Comparison of ENCODE assay signal across 7 cellular contexts in genomic region chr19:34217952-34218817, GRCh38. TPM values are rescaled to one million over a fixed set of nuclear protein-coding genes. Genes with fewer than 3 reads are reported as not detected.
A peak's percentile ranks its signal among the peaks of the same experiment; 100 is the strongest.
DNase-seq lines count a peak whose midpoint lies in the region; ATAC-seq and TF ChIP-seq lines count a peak whose summit lies in the region.

No MANE protein-coding gene starts in this region.

- H3K4me1 ChIP-seq in SJSA1 (replicated peaks) (peaks cover 20% of the 10 kb centered on the region), left lung (peaks cover 0 to 12% of the 10 kb centered on the region in 2 donors)

- no peak overlapping the region for H3K27ac ChIP-seq in SJSA1
- H3K27ac ChIP-seq in left lung = peak overlapping the region in 1 of 2 donors; percentile 18
- peak overlapping the region; percentile 21 for H3K27ac ChIP-seq in temporal lobe (ENCODE audit: low read depth, low read length)

- peak overlapping the region in 3 of 4 donors; percentile 23 to 87 (median 41) for H3K4me3 Mint-ChIP-seq in IgD-negative memory B cell
- peak overlapping the region; percentile 1 for H3K4me3 Mint-ChIP-seq in activated naive CD4-positive, alpha-beta T cell treated with anti-CD3 and anti-CD28 coated beads, Interleukin-2, amount 10 ng/mL, durations not matched to agents 7 days and 5 days

- CTCF ChIA-PET in activated naive CD4-positive, alpha-beta T cell treated with anti-CD3 and anti-CD28 coated beads, Interleukin-2, amount 10 ng/mL, durations not matched to agents 7 days and 5 days (lab: Charles Lee) = interaction anchor here (1.0 to 2.8 kb wide), 2 partner anchors 10 to 14 kb away, joined by 3 to 11 read pairs; no protein-coding TSS in a partner anchor

- peaks cover 9% of the 10 kb centered on the region for H3K36me3 Mint-ChIP-seq in IgD-negative memory B cell
- peaks cover 53% of the 10 kb centered on the region for H3K36me3 Mint-ChIP-seq in activated naive CD4-positive, alpha-beta T cell treated with anti-CD3 and anti-CD28 coated beads, Interleukin-2, amount 10 ng/mL, durations not matched to agents 7 days and 5 days

- intact Hi-C loops in left lung (cut with DNase I) = no loop called here

- H3K9me3 Mint-ChIP-seq in IgD-negative memory B cell = no peaks in the 10 kb centered on the region
- no peaks in the 10 kb centered on the region for H3K9me3 Mint-ChIP-seq in activated naive CD4-positive, alpha-beta T cell treated with anti-CD3 and anti-CD28 coated beads, Interleukin-2, amount 10 ng/mL, durations not matched to agents 7 days and 5 days

- DNase-seq in SJSA1 (ENCODE audit: low read depth in 1 of 2, low spot score in 2 of 2) (peak; percentile 81 to 83), left lung (no peak)
- DNase-seq in activated naive CD4-positive, alpha-beta T cell treated with anti-CD3 and anti-CD28 coated beads, Interleukin-2, amount 10 ng/mL, durations not matched to agents 7 days and 5 days = peak; percentile 70

- TF ChIP-seq CTCF in left lung (IDR thresholded peaks at IDR 0.05) = no peak

- H3K27me3 ChIP-seq in SJSA1 (replicated peaks) (no peaks in the 10 kb centered on the region), left lung (no peaks in the 10 kb centered on the region)

- H3K4me3 ChIP-seq in SJSA1 = no peak overlapping the region
- H3K4me3 ChIP-seq in left lung = no peak overlapping the region

- H3K27me3 Mint-ChIP-seq in IgD-negative memory B cell = no peaks in the 10 kb centered on the region
- H3K27me3 Mint-ChIP-seq in activated naive CD4-positive, alpha-beta T cell treated with anti-CD3 and anti-CD28 coated beads, Interleukin-2, amount 10 ng/mL, durations not matched to agents 7 days and 5 days = no peaks in the 10 kb centered on the region

- H3K27ac Mint-ChIP-seq in IgD-negative memory B cell = peak overlapping the region; percentile 17 to 71 (median 62)
- peak overlapping the region; percentile 87 for H3K27ac Mint-ChIP-seq in activated naive CD4-positive, alpha-beta T cell treated with anti-CD3 and anti-CD28 coated beads, Interleukin-2, amount 10 ng/mL, durations not matched to agents 7 days and 5 days

- H3K9me3 ChIP-seq in SJSA1 (replicated peaks) (no peaks in the 10 kb centered on the region), left lung (no peaks in the 10 kb centered on the region)

- peaks cover 70% of the 10 kb centered on the region for H3K36me3 ChIP-seq in SJSA1
- H3K36me3 ChIP-seq in left lung = peaks cover 4 to 82% of the 10 kb centered on the region in 2 donors

- H3K4me1 Mint-ChIP-seq in IgD-negative memory B cell = peaks cover 11 to 18% (median 11%) of the 10 kb centered on the region in 3 donors
- H3K4me1 Mint-ChIP-seq in activated naive CD4-positive, alpha-beta T cell treated with anti-CD3 and anti-CD28 coated beads, Interleukin-2, amount 10 ng/mL, durations not matched to agents 7 days and 5 days = peaks cover 37% of the 10 kb centered on the region

- ATAC-seq in GM18511 (IDR thresholded peaks at IDR 0.05; ENCODE audit: unreplicated experiment) (peak; percentile 85), left lung (peak; percentile 50), HG02840 (IDR thresholded peaks at IDR 0.05; ENCODE audit: low FRiP score, unreplicated experiment) (no peak)

RNA-seq across cellular contexts. Expression of gene GARRE1, which starts 36.2 kb away (rescaled TPM):
- polyA plus RNA-seq in IgD-negative memory B cell = 8.6 TPM
- 12.7 and 20.7 TPM in 2 replicates for total RNA-seq in SJSA1 (2014; rRNA removed; shearing (Covaris generic))
- 10 to 100 TPM; 26.2 to 26.7 TPM for total RNA-seq in left lung
- 15.5 TPM for total RNA-seq in temporal lobe

RNA-seq across cellular contexts. Expression of gene LSM14A, which starts 45.9 kb away (rescaled TPM):
- 154 TPM for polyA plus RNA-seq in IgD-negative memory B cell
- 33.5 and 61.4 TPM in 2 replicates for total RNA-seq in SJSA1 (2014; rRNA removed; shearing (Covaris generic))
- total RNA-seq in left lung (100 to 1,000 TPM in 1 of 2 donors, 10 to 100 TPM in 1; 88.0 to 108 TPM), temporal lobe (79.4 TPM)

Comparison
In these comparisons a context has a peak if more than half of its experiments do, and no peak if none do; other contexts are left out.
1. DNase-seq: peak in SJSA1 (2 of 2) and activated naive CD4-positive, alpha-beta T cell treated with anti-CD3 and anti-CD28 coated beads, Interleukin-2, amount 10 ng/mL, durations not matched to agents 7 days and 5 days (single experiment); none in left lung (0 of 2).